Comparison of ENCODE assay signal across 31 cellular contexts in the genomic region with DNA sequence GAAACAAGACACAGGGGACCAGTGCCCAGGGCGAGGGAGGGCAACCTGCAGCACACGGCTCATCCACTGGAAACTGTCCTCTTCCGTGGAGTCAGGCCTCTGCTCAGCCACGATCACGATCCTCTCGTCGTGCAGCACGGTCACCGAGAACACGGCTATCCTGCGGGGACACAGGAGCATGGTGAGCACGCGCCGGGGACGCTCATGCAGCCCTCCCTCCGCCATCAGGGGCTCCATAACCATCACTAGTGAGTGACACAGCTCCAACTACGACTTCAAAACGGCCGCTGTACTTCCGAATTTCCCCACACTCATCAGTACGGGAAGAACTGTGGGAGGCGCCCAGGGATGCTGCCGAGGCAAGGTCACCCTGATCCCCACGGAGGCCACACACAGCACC.
"Had no signal": no experiment of that assay in that cellular context is flagged by ENCODE, and none has a peak within 500 bp of the region (broad histone marks: within the 10 kb centered on the region; RNA-seq: fewer than 3 reads in every experiment).

No MANE protein-coding gene starts in this region.

- H3K4me2 ChIP-seq: SK-N-SH had no signal

- ATAC-seq: activated CD4-positive, alpha-beta T cell treated with anti-CD3 and anti-CD28 coated beads for 36 hours; activated CD4-positive, CD25-positive, alpha-beta regulatory T cell treated with anti-CD3 and anti-CD28 coated beads, Interleukin-2, amount 50 U/mL, for 24 hours; activated CD8-positive, alpha-beta T cell treated with anti-CD3 and anti-CD28 coated beads, Interleukin-2, amount 10 ng/mL, durations not matched to agents 7 days and 5 days; activated naive CD8-positive, alpha-beta T cell treated with anti-CD3 and anti-CD28 coated beads, Interleukin-2, amount 50 U/mL, for 24 hours; PC-3; WTC11 had no signal

- H3K27me3 Mint-ChIP-seq: activated CD4-positive, alpha-beta T cell treated with anti-CD3 and anti-CD28 coated beads for 36 hours; activated CD4-positive, alpha-beta T cell treated with anti-CD3 and anti-CD28 coated beads, Interleukin-2, amount 10 ng/mL, durations not matched to agents 7 days and 5 days; activated naive CD4-positive, alpha-beta T cell treated with anti-CD3 and anti-CD28 coated beads, Interleukin-2, amount 10 ng/mL, durations not matched to agents 7 days and 5 days; activated naive CD8-positive, alpha-beta T cell; activated naive CD8-positive, alpha-beta T cell treated with anti-CD3 and anti-CD28 coated beads, Interleukin-2, amount 50 U/mL, for 24 hours; activated T-cell treated with anti-CD3 and anti-CD28 coated beads, Interleukin-2, amount 50 U/mL, for 24 hours; brain had no signal

- DNase-seq: activated CD4-positive, alpha-beta T cell treated with anti-CD3 and anti-CD28 coated beads for 36 hours; activated CD4-positive, alpha-beta T cell treated with anti-CD3 and anti-CD28 coated beads, Interleukin-2, amount 10 ng/mL, durations not matched to agents 7 days and 5 days; activated CD4-positive, alpha-beta T cell treated with anti-CD3 and anti-CD28 coated beads, Interleukin-2, amount 50 U/mL, for 48 hours; activated CD8-positive, alpha-beta T cell treated with anti-CD3 and anti-CD28 coated beads, Interleukin-2, amount 10 ng/mL, durations not matched to agents 7 days and 5 days; activated naive CD4-positive, alpha-beta T cell treated with anti-CD3 and anti-CD28 coated beads, Interleukin-2, amount 10 ng/mL, durations not matched to agents 7 days and 5 days; activated naive CD8-positive, alpha-beta T cell treated with anti-CD3 and anti-CD28 coated beads, Interleukin-2, amount 50 U/mL, for 24 hours; activated T-cell treated with anti-CD3 and anti-CD28 coated beads, Interleukin-2, amount 50 U/mL, for 24 hours; anterior cingulate cortex; caudate nucleus; cerebellar nuclear complex; Karpas-422; NCI-H1105; NCI-H1436; NCI-H1694; NCI-H1930; NCI-H2081 treated with DMSO at 0.1 percent for 48 hours; NCI-H345; NCI-H524 treated with DMSO at 0.1 percent for 48 hours; PC-3; Peyer's patch; RPMI8226; SHP77 treated with DMSO at 0.1 percent for 48 hours; SK-N-SH had no signal

- H3K4me1 Mint-ChIP-seq: activated CD4-positive, alpha-beta T cell treated with anti-CD3 and anti-CD28 coated beads for 36 hours; activated CD4-positive, alpha-beta T cell treated with anti-CD3 and anti-CD28 coated beads, Interleukin-2, amount 10 ng/mL, durations not matched to agents 7 days and 5 days; activated naive CD4-positive, alpha-beta T cell treated with anti-CD3 and anti-CD28 coated beads, Interleukin-2, amount 10 ng/mL, durations not matched to agents 7 days and 5 days; activated naive CD8-positive, alpha-beta T cell treated with anti-CD3 and anti-CD28 coated beads, Interleukin-2, amount 50 U/mL, for 24 hours; WTC11 had no signal

- H3K27ac Mint-ChIP-seq: activated CD4-positive, alpha-beta T cell treated with anti-CD3 and anti-CD28 coated beads for 36 hours; activated CD4-positive, alpha-beta T cell treated with anti-CD3 and anti-CD28 coated beads, Interleukin-2, amount 10 ng/mL, durations not matched to agents 7 days and 5 days; activated CD8-positive, alpha-beta T cell treated with anti-CD3 and anti-CD28 coated beads, Interleukin-2, amount 10 ng/mL, durations not matched to agents 7 days and 5 days; activated naive CD4-positive, alpha-beta T cell treated with anti-CD3 and anti-CD28 coated beads, Interleukin-2, amount 10 ng/mL, durations not matched to agents 7 days and 5 days; activated naive CD8-positive, alpha-beta T cell; activated naive CD8-positive, alpha-beta T cell treated with anti-CD3 and anti-CD28 coated beads, Interleukin-2, amount 50 U/mL, for 24 hours; activated T-cell treated with anti-CD3 and anti-CD28 coated beads, Interleukin-2, amount 50 U/mL, for 24 hours; activated T-helper 2 cell treated with anti-CD3 and anti-CD28 coated beads, Interferon-gamma antibody, Interleukin-2, Interleukin-4, amounts not matched to agents 10 μg/mL and 5 μg/mL and 100 μg/mL, durations not matched to agents 14 hours and 24 hours and 36 hours; T-helper 1 cell treated with Interleukin-12 subunit alpha and Interleukin-12 subunit beta and Interleukin-4 antibody, amounts not matched to agents 30 μg/mL and 1 μg/mL, for 36 hours; T-helper 2 cell treated with Interferon-gamma antibody and Interleukin-4, amounts not matched to agents 5 μg/mL and 100 μg/mL, for 36 hours had no signal

- H3K9me3 ChIP-seq: Peyer's patch, SJSA1, SK-N-SH had no signal

- H3K4me1 ChIP-seq: Peyer's patch, SJSA1 had no signal

- H3K9ac ChIP-seq: SK-N-SH had no signal

- H3K9me3 Mint-ChIP-seq: activated CD4-positive, alpha-beta T cell treated with anti-CD3 and anti-CD28 coated beads, Interleukin-2, amount 10 ng/mL, durations not matched to agents 7 days and 5 days; activated naive CD4-positive, alpha-beta T cell treated with anti-CD3 and anti-CD28 coated beads, Interleukin-2, amount 10 ng/mL, durations not matched to agents 7 days and 5 days; activated naive CD8-positive, alpha-beta T cell treated with anti-CD3 and anti-CD28 coated beads, Interleukin-2, amount 50 U/mL, for 24 hours; activated T-cell treated with anti-CD3 and anti-CD28 coated beads, Interleukin-2, amount 50 U/mL, for 24 hours; activated T-helper 2 cell treated with anti-CD3 and anti-CD28 coated beads, Interferon-gamma antibody, Interleukin-2, Interleukin-4, amounts not matched to agents 10 μg/mL and 5 μg/mL and 100 μg/mL, durations not matched to agents 14 hours and 24 hours and 36 hours; brain; T-helper 1 cell treated with Interleukin-12 subunit alpha and Interleukin-12 subunit beta and Interleukin-4 antibody, amounts not matched to agents 30 μg/mL and 1 μg/mL, for 36 hours; T-helper 2 cell treated with Interferon-gamma antibody and Interleukin-4, amounts not matched to agents 5 μg/mL and 100 μg/mL, for 36 hours; WTC11 had no signal

- H3K4me3 ChIP-seq: Peyer's patch, SJSA1 had no signal

- H3K36me3 Mint-ChIP-seq: activated naive CD4-positive, alpha-beta T cell treated with anti-CD3 and anti-CD28 coated beads, Interleukin-2, amount 10 ng/mL, durations not matched to agents 7 days and 5 days had no signal

- H3K27ac ChIP-seq: Peyer's patch, SJSA1 had no signal

- H3K4me3 Mint-ChIP-seq: activated CD4-positive, alpha-beta T cell treated with anti-CD3 and anti-CD28 coated beads for 36 hours; activated CD4-positive, alpha-beta T cell treated with anti-CD3 and anti-CD28 coated beads, Interleukin-2, amount 10 ng/mL, durations not matched to agents 7 days and 5 days; activated CD8-positive, alpha-beta T cell treated with anti-CD3 and anti-CD28 coated beads, Interleukin-2, amount 10 ng/mL, durations not matched to agents 7 days and 5 days; activated naive CD4-positive, alpha-beta T cell treated with anti-CD3 and anti-CD28 coated beads, Interleukin-2, amount 10 ng/mL, durations not matched to agents 7 days and 5 days; activated naive CD8-positive, alpha-beta T cell; activated naive CD8-positive, alpha-beta T cell treated with anti-CD3 and anti-CD28 coated beads, Interleukin-2, amount 50 U/mL, for 24 hours; activated T-cell treated with anti-CD3 and anti-CD28 coated beads, Interleukin-2, amount 50 U/mL, for 24 hours; brain; T-helper 1 cell treated with Interleukin-12 subunit alpha and Interleukin-12 subunit beta and Interleukin-4 antibody, amounts not matched to agents 30 μg/mL and 1 μg/mL, for 36 hours; T-helper 2 cell treated with Interferon-gamma antibody and Interleukin-4, amounts not matched to agents 5 μg/mL and 100 μg/mL, for 36 hours; WTC11 had no signal

- H3K27me3 ChIP-seq: Peyer's patch, SJSA1 had no signal
